In genomic region chr6:31546962-31547726, GRCh38 we compare ENCODE assay signal across 8 cellular contexts. TPM values are rescaled to one million over a fixed set of nuclear protein-coding genes. Genes with fewer than 3 reads are reported as not detected.
DNase-seq lines count a peak whose midpoint lies in the region; ATAC-seq lines count a peak whose summit lies in the region.

TSS of gene NFKBIL1 (plus strand) at chr6:31547608. CDS start at chr6:31547695, 87 bp downstream.

- peak within 1 kb of the TSS; percentile 84 for H3K27ac ChIP-seq in BLaER1
- peak within 1 kb of the TSS; percentile 76 for H3K27ac ChIP-seq in effector memory CD4-positive, alpha-beta T cell (ENCODE audit: insufficient read depth, low read length, poor library complexity, severe bottlenecking)

- no peaks in the 10 kb centered on the region for H3K9me3 ChIP-seq in BLaER1
- H3K9me3 ChIP-seq in effector memory CD4-positive, alpha-beta T cell (ENCODE audit: control insufficient read depth, low read length): no peaks in the 10 kb centered on the region

- peak; percentile 68 for ATAC-seq in GM19397 (IDR thresholded peaks at IDR 0.05; ENCODE audit: unreplicated experiment)

- H3K36me3 ChIP-seq in BLaER1: peaks cover 12% of the 10 kb centered on the region; the same call in 1 of the 2 replicates
- no peaks in the 10 kb centered on the region for H3K36me3 ChIP-seq in effector memory CD4-positive, alpha-beta T cell (ENCODE audit: control insufficient read depth, insufficient read depth, low read length)

- no peaks in the 10 kb centered on the region for H3K27me3 ChIP-seq in BLaER1
- H3K27me3 ChIP-seq in effector memory CD4-positive, alpha-beta T cell (replicated peaks; ENCODE audit: control insufficient read depth, insufficient read depth, low read length, poor library complexity, severe bottlenecking): no peaks in the 10 kb centered on the region

- DNase-seq in HT-29 (ENCODE audit: low spot score): peak; percentile 95
- DNase-seq in NOMO-1 treated with DMSO at 0.1 percent for 48 hours (lab: John Stamatoyannopoulos, UW; ENCODE audit: unreplicated experiment): peak; percentile 98
- peak; percentile 75 to 84 (median 83) for DNase-seq in effector memory CD4-positive, alpha-beta T cell
- DNase-seq in lung microvascular endothelial cell (ENCODE audit: low read depth in 2 of 2): peak; percentile 76 to 98
- peak; percentile 72 to 84 (median 80) for DNase-seq in stimulated activated CD4-positive, alpha-beta T cell treated with anti-CD3 and anti-CD28 coated beads, TNF-alpha, amount 100 ng/mL, for 4 hours (ENCODE audit: low read depth in 3 of 3)

- no peaks in the 10 kb centered on the region for H4K20me1 ChIP-seq in BLaER1

- H3K4me2 ChIP-seq in BLaER1: peak within 1 kb of the TSS; percentile 93

- peak within 1 kb of the TSS; percentile 78 for H3K9ac ChIP-seq in BLaER1

- H3K4me1 ChIP-seq in BLaER1: peaks cover 79% of the 10 kb centered on the region
- H3K4me1 ChIP-seq in effector memory CD4-positive, alpha-beta T cell (ENCODE audit: control insufficient read depth, insufficient read depth, low read length, poor library complexity, severe bottlenecking): peaks cover 20% of the 10 kb centered on the region

- CTCF ChIA-PET in activated CD8-positive, alpha-beta memory T cell treated with anti-CD3 and anti-CD28 coated beads for 36 hours (lab: Charles Lee): interaction anchor here (0.7 to 24.4 kb wide), 13 partner anchors 9 to 1701 kb away, joined by 3 to 348 read pairs (median 4); partner anchors contain the start of genes LST1, LTA, LTB and NCR3

- POLR2A ChIA-PET in activated CD8-positive, alpha-beta memory T cell treated with anti-CD3 and anti-CD28 coated beads for 36 hours (lab: Charles Lee): interaction anchor here (0.6 to 1.5 kb wide), 4 partner anchors 28 to 52 kb away, joined by 3 to 5 read pairs (median 4); partner anchors contain the start of gene TNF

- H3K4me3 ChIP-seq in BLaER1: peak within 1 kb of the TSS; percentile 63
- H3K4me3 ChIP-seq in effector memory CD4-positive, alpha-beta T cell (ENCODE audit: insufficient read depth, low read depth, low read length, poor library complexity, severe bottlenecking): peak within 1 kb of the TSS; percentile 15

RNA-seq across cellular contexts. Expression of gene NFKBIL1, which starts in this region (rescaled TPM):
- 26.4 and 29.2 TPM in 2 replicates for total RNA-seq in HT-29 (2014; rRNA removed; shearing (Covaris generic))
- 10 to 100 TPM; 11.4 to 12.3 TPM for total RNA-seq in activated CD8-positive, alpha-beta memory T cell treated with anti-CD3 and anti-CD28 coated beads for 36 hours
- 17.9 and 23.0 TPM in 2 replicates for total RNA-seq in lung microvascular endothelial cell

Comparison
In these comparisons a context has a peak if more than half of its experiments do, and no peak if none do; other contexts are left out.
1. Peak in every context shown above with its lines: DNase-seq, ATAC-seq, H3K4me3 ChIP-seq and H3K27ac ChIP-seq.